In the genomic region with DNA sequence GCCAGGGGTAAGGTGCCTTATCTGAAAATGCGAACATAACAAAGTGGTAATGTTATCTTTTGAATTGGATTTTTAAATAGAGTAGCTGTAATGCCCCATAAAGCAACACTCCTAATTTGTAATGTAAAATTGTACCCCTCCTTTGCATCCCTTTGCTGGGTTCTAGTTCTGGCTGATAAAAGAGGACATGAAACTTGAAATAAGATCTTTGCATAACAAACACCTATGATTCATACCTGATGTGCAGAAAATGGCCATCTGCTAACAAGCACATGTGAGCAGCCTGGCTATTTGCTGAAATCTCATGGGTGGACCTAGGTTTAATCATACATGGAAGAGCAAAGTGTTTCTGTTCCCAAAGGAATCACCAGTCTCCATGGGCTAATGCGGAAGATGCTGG, we compare ENCODE assay signal across 12 cellular contexts.
DNase-seq lines count a peak whose midpoint lies in the region; ATAC-seq and TF ChIP-seq lines count a peak whose summit lies in the region.
"Had no signal": no experiment of that assay in that cellular context is flagged by ENCODE, and none has a peak within 500 bp of the region (broad histone marks: within the 10 kb centered on the region; RNA-seq: fewer than 3 reads in every experiment).

No MANE protein-coding gene starts in this region.

- peak overlapping the region; percentile 62 for H3K4me3 ChIP-seq in OCI-LY3 (ENCODE audit: low read length)
- H3K4me3 ChIP-seq: BLaER1 had no signal

- peak overlapping the region; percentile 91 for H3K27ac ChIP-seq in OCI-LY3 (ENCODE audit: low read length)
- H3K27ac ChIP-seq: BLaER1 had no signal

- peaks cover 22% of the 10 kb centered on the region for H3K4me1 Mint-ChIP-seq in progenitor cell of endocrine pancreas (ENCODE audit: low read depth)
- H3K4me1 Mint-ChIP-seq: natural killer cell had no signal

- no peaks in the 10 kb centered on the region for H3K36me3 Mint-ChIP-seq in progenitor cell of endocrine pancreas (ENCODE audit: insufficient read depth)
- H3K36me3 Mint-ChIP-seq: natural killer cell had no signal

- TF ChIP-seq CTCF in OCI-LY3 (IDR thresholded peaks at IDR 0.05; ENCODE audit: low read depth, low read length): no peak
- no peak for TF ChIP-seq CTCF in progenitor cell of endocrine pancreas (IDR thresholded peaks at IDR 0.05; ENCODE audit: unreplicated experiment)

- no peaks in the 10 kb centered on the region for H3K27me3 ChIP-seq in OCI-LY3 (ENCODE audit: low read depth, low read length)
- H3K27me3 ChIP-seq: BLaER1 had no signal

- H3K36me3 ChIP-seq in OCI-LY3 (replicated peaks; ENCODE audit: low read depth, low read length): no peaks in the 10 kb centered on the region
- H3K36me3 ChIP-seq: BLaER1 had no signal

- no peaks in the 10 kb centered on the region for H3K27me3 Mint-ChIP-seq in progenitor cell of endocrine pancreas

- H3K79me2 ChIP-seq in OCI-LY3 (ENCODE audit: low read length): no peaks in the 10 kb centered on the region

- peaks cover 61% of the 10 kb centered on the region for H3K4me1 ChIP-seq in OCI-LY3 (ENCODE audit: low read length)
- H3K4me1 ChIP-seq: BLaER1 had no signal

- peak; percentile 78 for ATAC-seq in GM18502 (IDR thresholded peaks at IDR 0.05; ENCODE audit: poor library complexity, unreplicated experiment)
- ATAC-seq in GM21367 (IDR thresholded peaks at IDR 0.05; ENCODE audit: unreplicated experiment): peak; percentile 64
- ATAC-seq in HG03025 (IDR thresholded peaks at IDR 0.05; ENCODE audit: low FRiP score, unreplicated experiment): peak; percentile 60
- ATAC-seq in esophagus mucosa: no peak
- ATAC-seq: activated CD8-positive, alpha-beta T cell treated with anti-CD3 and anti-CD28 coated beads, Interleukin-2, amount 10 ng/mL, durations not matched to agents 7 days and 5 days; natural killer cell had no signal

- peaks cover 4% of the 10 kb centered on the region for H3K9me3 Mint-ChIP-seq in progenitor cell of endocrine pancreas (ENCODE audit: low read depth)

- H3K9ac ChIP-seq in OCI-LY3 (ENCODE audit: low read length): peak overlapping the region; percentile 46; the same call in 1 of the 2 replicates
- H3K9ac ChIP-seq: BLaER1 had no signal

- H3K4me3 Mint-ChIP-seq in progenitor cell of endocrine pancreas (ENCODE audit: low read depth): no peak overlapping the region
- H3K4me3 Mint-ChIP-seq: activated CD8-positive, alpha-beta T cell treated with anti-CD3 and anti-CD28 coated beads, Interleukin-2, amount 10 ng/mL, durations not matched to agents 7 days and 5 days; natural killer cell had no signal

- no peak overlapping the region for H3K27ac Mint-ChIP-seq in progenitor cell of endocrine pancreas
- H3K27ac Mint-ChIP-seq: activated CD8-positive, alpha-beta T cell treated with anti-CD3 and anti-CD28 coated beads, Interleukin-2, amount 10 ng/mL, durations not matched to agents 7 days and 5 days; natural killer cell had no signal

- DNase-seq in 8988T (no peak), progenitor cell of endocrine pancreas (ENCODE audit: low spot score, unreplicated experiment) (no peak), midbrain (lab: John Stamatoyannopoulos, UW) (no peak)
- DNase-seq: activated CD8-positive, alpha-beta T cell treated with anti-CD3 and anti-CD28 coated beads, Interleukin-2, amount 10 ng/mL, durations not matched to agents 7 days and 5 days; amniotic stem cell; natural killer cell had no signal

- no peak overlapping the region for H2AFZ ChIP-seq in OCI-LY3 (ENCODE audit: low read depth, low read length)

- no peaks in the 10 kb centered on the region for H3K9me3 ChIP-seq in OCI-LY3 (ENCODE audit: insufficient read depth, low read length)
- H3K9me3 ChIP-seq: BLaER1 had no signal

- peak overlapping the region; percentile 77 for H3K4me2 ChIP-seq in OCI-LY3 (ENCODE audit: low read length)
- H3K4me2 ChIP-seq: BLaER1 had no signal

- no peaks in the 10 kb centered on the region for H4K20me1 ChIP-seq in OCI-LY3 (ENCODE audit: insufficient read depth, low read length)
- H4K20me1 ChIP-seq: BLaER1 had no signal
